32 cellular contexts compared by ENCODE assay signal in genomic region chr15:100924436-100924835, GRCh38. TPM values are rescaled to one million over a fixed set of nuclear protein-coding genes. Genes with fewer than 3 reads are reported as not detected.
"Had no signal": no experiment of that assay in that cellular context is flagged by ENCODE, and none has a peak within 500 bp of the region (broad histone marks: within the 10 kb centered on the region; RNA-seq: fewer than 3 reads in every experiment).

No MANE protein-coding gene starts in this region.

- H3K4me1 ChIP-seq: gastrocnemius medialis, uterus had no signal

- H3K36me3 ChIP-seq: gastrocnemius medialis, neural progenitor cell, ovary, uterus had no signal

- H3K9me3 ChIP-seq: gastrocnemius medialis, ovary, thoracic aorta, uterus had no signal

- H3K27ac Mint-ChIP-seq: activated CD4-positive, alpha-beta T cell treated with anti-CD3 and anti-CD28 coated beads for 36 hours; activated naive CD4-positive, alpha-beta T cell treated with anti-CD3 and anti-CD28 coated beads, Interleukin-2, amount 50 U/mL, for 24 hours; activated naive CD8-positive, alpha-beta T cell treated with anti-CD3 and anti-CD28 coated beads, Interleukin-2, amount 50 U/mL, for 24 hours; activated T-helper 17 cell treated with anti-CD3 and anti-CD28 coated beads, Interleukin-2, amount 50 U/mL, for 72 hours; naive thymus-derived CD8-positive, alpha-beta T cell; neural progenitor cell; progenitor cell of endocrine pancreas; stimulated activated naive CD8-positive, alpha-beta T cell treated with anti-CD3 and anti-CD28 coated beads, Interleukin-15, Interleukin-2, amounts not matched to agents 100 ng/mL and 50 ng/mL, for 24 hours; T-helper 2 cell treated with Interferon-gamma antibody and Interleukin-4, amounts not matched to agents 5 μg/mL and 100 μg/mL, for 36 hours had no signal

- H3K36me3 Mint-ChIP-seq: activated naive CD4-positive, alpha-beta T cell treated with anti-CD3 and anti-CD28 coated beads, Interleukin-2, amount 50 U/mL, for 24 hours; naive thymus-derived CD8-positive, alpha-beta T cell; neural progenitor cell had no signal

- H2AFZ ChIP-seq: neural progenitor cell had no signal

- H3K4me1 Mint-ChIP-seq: activated T-helper 17 cell treated with anti-CD3 and anti-CD28 coated beads, Interleukin-2, amount 50 U/mL, for 72 hours had no signal

- H3K9ac ChIP-seq: neural progenitor cell had no signal

- H3K4me3 ChIP-seq: gastrocnemius medialis, neural progenitor cell, ovary, skin epidermis, thoracic aorta, uterus had no signal

- H3K4me2 ChIP-seq: neural progenitor cell had no signal

- DNase-seq: activated CD4-positive, alpha-beta T cell treated with anti-CD3 and anti-CD28 coated beads for 36 hours; activated CD4-positive, alpha-beta T cell treated with anti-CD3 and anti-CD28 coated beads, Interleukin-2, amount 50 U/mL, for 4 hours; activated CD4-positive, CD25-positive, alpha-beta regulatory T cell; activated CD8-positive, alpha-beta memory T cell treated with anti-CD3 and anti-CD28 coated beads for 24 hours; activated CD8-positive, alpha-beta memory T cell treated with anti-CD3 and anti-CD28 coated beads, Interleukin-2, amount 50 U/mL, for 48 hours; activated naive CD8-positive, alpha-beta T cell treated with anti-CD3 and anti-CD28 coated beads, Interleukin-2, amount 50 U/mL, for 24 hours; activated T-cell treated with anti-CD3 and anti-CD28 coated beads, Interleukin-2, amount 50 U/mL, for 4 hours; amygdala; caudate nucleus; dermis blood vessel endothelial cell; effector CD8-positive, alpha-beta T cell; gastrocnemius medialis; glutamatergic neuron; left cardiac atrium; left ventricle myocardium superior; mammary epithelial cell; naive thymus-derived CD8-positive, alpha-beta T cell; stimulated activated CD4-positive, alpha-beta T cell treated with anti-CD3 and anti-CD28 coated beads, Interleukin-12 subunit alpha, Interleukin-12 subunit beta, amount 100 ng/mL, for 4 hours; stimulated activated CD4-positive, alpha-beta T cell treated with anti-CD3 and anti-CD28 coated beads, Interleukin-4, amount 100 ng/mL, for 1 hour; T-helper 1 cell; uterus had no signal

- H3K9me3 Mint-ChIP-seq: activated naive CD4-positive, alpha-beta T cell treated with anti-CD3 and anti-CD28 coated beads, Interleukin-2, amount 50 U/mL, for 24 hours; activated naive CD8-positive, alpha-beta T cell treated with anti-CD3 and anti-CD28 coated beads, Interleukin-2, amount 50 U/mL, for 24 hours; activated T-cell treated with anti-CD3 and anti-CD28 coated beads, Interleukin-2, amount 50 U/mL, for 4 hours; activated T-helper 17 cell treated with anti-CD3 and anti-CD28 coated beads, Interleukin-2, amount 50 U/mL, for 72 hours; naive thymus-derived CD8-positive, alpha-beta T cell; neural progenitor cell; stimulated activated naive CD8-positive, alpha-beta T cell treated with anti-CD3 and anti-CD28 coated beads, Interleukin-15, Interleukin-2, amounts not matched to agents 100 ng/mL and 50 ng/mL, for 24 hours; T-helper 2 cell treated with Interferon-gamma antibody and Interleukin-4, amounts not matched to agents 5 μg/mL and 100 μg/mL, for 36 hours had no signal

- FAIRE-seq: endometrium, islet of Langerhans had no signal

- H3K27me3 ChIP-seq: ovary, uterus had no signal

- H3K27ac ChIP-seq: gastrocnemius medialis, neural progenitor cell, ovary, skin epidermis, thoracic aorta, uterus had no signal

- H3K4me3 Mint-ChIP-seq: activated CD4-positive, alpha-beta T cell treated with anti-CD3 and anti-CD28 coated beads for 36 hours; activated naive CD4-positive, alpha-beta T cell treated with anti-CD3 and anti-CD28 coated beads, Interleukin-2, amount 50 U/mL, for 24 hours; activated naive CD8-positive, alpha-beta T cell treated with anti-CD3 and anti-CD28 coated beads, Interleukin-2, amount 50 U/mL, for 24 hours; activated T-cell treated with anti-CD3 and anti-CD28 coated beads, Interleukin-2, amount 50 U/mL, for 4 hours; activated T-helper 17 cell treated with anti-CD3 and anti-CD28 coated beads, Interleukin-2, amount 50 U/mL, for 72 hours; naive thymus-derived CD8-positive, alpha-beta T cell; neural progenitor cell; stimulated activated naive CD8-positive, alpha-beta T cell treated with anti-CD3 and anti-CD28 coated beads, Interleukin-15, Interleukin-2, amounts not matched to agents 100 ng/mL and 50 ng/mL, for 24 hours; T-helper 2 cell treated with Interferon-gamma antibody and Interleukin-4, amounts not matched to agents 5 μg/mL and 100 μg/mL, for 36 hours had no signal

RNA-seq across cellular contexts. Expression of gene LRRK1, which starts 5.3 kb away (rescaled TPM):
- polyA plus RNA-seq: naive thymus-derived CD8-positive, alpha-beta T cell had no signal

RNA-seq across cellular contexts. Expression of gene ALDH1A3, which starts 44.8 kb away (rescaled TPM):
- total RNA-seq: activated CD4-positive, alpha-beta T cell treated with anti-CD3 and anti-CD28 coated beads for 36 hours; activated T-helper 17 cell treated with anti-CD3 and anti-CD28 coated beads, Interleukin-2, amount 50 U/mL, for 72 hours; naive thymus-derived CD8-positive, alpha-beta T cell had no signal
- polyA plus RNA-seq: naive thymus-derived CD8-positive, alpha-beta T cell had no signal
